Comparison of ENCODE assay signal across 9 cellular contexts in the genomic region with DNA sequence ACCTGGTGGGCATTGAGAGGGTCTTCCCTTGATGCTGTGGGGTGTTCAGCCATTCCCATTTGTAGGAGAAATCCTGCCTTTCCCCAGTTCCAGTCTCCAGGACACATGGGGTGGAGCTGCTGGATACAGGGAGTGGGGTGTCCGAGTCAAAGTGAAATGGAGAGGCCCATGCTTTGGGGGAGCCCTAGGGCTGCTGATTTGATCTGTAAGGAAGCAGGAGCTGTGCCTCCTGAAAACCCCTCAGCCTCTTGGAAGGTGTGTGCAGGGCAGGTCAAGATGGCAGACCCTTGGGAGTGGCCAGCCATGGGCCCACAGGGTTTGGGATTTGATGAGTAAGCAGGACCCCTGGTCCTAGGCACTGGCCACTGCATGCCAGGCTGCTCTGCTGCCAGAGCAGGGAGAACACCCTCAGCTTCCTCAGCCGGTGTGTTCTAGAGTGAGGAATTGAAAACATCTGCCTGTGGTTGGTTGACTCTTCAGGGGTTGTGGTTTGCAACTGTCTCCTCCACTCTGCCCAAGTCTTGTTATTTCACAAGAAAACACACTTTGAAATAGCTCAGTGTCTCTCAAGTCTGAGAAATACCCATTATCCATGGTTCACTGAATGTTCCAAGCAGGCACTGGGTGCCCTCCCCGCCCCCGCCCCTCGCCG.
DNase-seq lines count a peak whose midpoint lies in the region; ATAC-seq and TF ChIP-seq lines count a peak whose summit lies in the region.
"Had no signal": no experiment of that assay in that cellular context is flagged by ENCODE, and none has a peak within 500 bp of the region (broad histone marks: within the 10 kb centered on the region; RNA-seq: fewer than 3 reads in every experiment).

No MANE protein-coding gene starts in this region.

- no peaks in the 10 kb centered on the region for H3K9me3 ChIP-seq in AG04450 (ENCODE audit: control insufficient read depth, insufficient read depth, low read length)
- H3K9me3 ChIP-seq in Loucy (ENCODE audit: insufficient read depth, low read depth, low read length), result no peaks in the 10 kb centered on the region
- no peaks in the 10 kb centered on the region for H3K9me3 ChIP-seq in fibroblast of lung (ENCODE audit: control insufficient read depth, insufficient read depth, low read depth, low read length)
- H3K9me3 ChIP-seq in CD4-positive, alpha-beta memory T cell (ENCODE audit: control insufficient read depth in 1 of 2, low read length in 2 of 2), result no peaks in the 10 kb centered on the region

- H3K27ac Mint-ChIP-seq in CD4-positive, alpha-beta memory T cell, result peak overlapping the region in 1 of 7 donors; percentile 42

- H3K27ac ChIP-seq in AG04450 (ENCODE audit: low read depth, low read length) (peak overlapping the region; percentile 57), fibroblast of lung (ENCODE audit: insufficient read depth, low read length) (peak overlapping the region; percentile 47)
- H3K27ac ChIP-seq in CD4-positive, alpha-beta memory T cell (ENCODE audit: low read depth, low read length), result no peak overlapping the region
- H3K27ac ChIP-seq: WERI-Rb-1 had no signal

- H3K4me3 ChIP-seq in AG04450 (ENCODE audit: low read depth, low read length) (no peak overlapping the region), Loucy (ENCODE audit: low read length, poor library complexity, severe bottlenecking) (no peak overlapping the region), fibroblast of lung (replicated peaks in 1 of 4; ENCODE audit: control extremely low read depth in 1 of 4, insufficient read depth in 1 of 4, low read depth in 3 of 4, low read length in 4 of 4) (no peak overlapping the region)
- no peak overlapping the region for H3K4me3 ChIP-seq in CD4-positive, alpha-beta memory T cell (ENCODE audit: low read length in 2 of 2)

- ATAC-seq in GM19397 (IDR thresholded peaks at IDR 0.05; ENCODE audit: unreplicated experiment), result peak; percentile 72
- no peak for ATAC-seq in left colon

- H3K4me1 ChIP-seq in Loucy (ENCODE audit: insufficient read depth, low read length, poor library complexity, severe bottlenecking) (peaks cover 16% of the 10 kb centered on the region), fibroblast of lung (ENCODE audit: control insufficient read depth, extremely low read depth, insufficient read depth, low read length) (peaks cover 18% of the 10 kb centered on the region)
- H3K4me1 ChIP-seq in CD4-positive, alpha-beta memory T cell (ENCODE audit: insufficient read depth, low read length), result no peaks in the 10 kb centered on the region

- no peaks in the 10 kb centered on the region for H3F3A ChIP-seq in Loucy (ENCODE audit: low read depth)

- H3K9ac ChIP-seq in Loucy (ENCODE audit: low read depth, low read length, poor library complexity, severe bottlenecking) (peak overlapping the region; percentile 48), fibroblast of lung (ENCODE audit: insufficient read depth, low read length) (no peak overlapping the region)

- no peaks in the 10 kb centered on the region for H3K4me1 Mint-ChIP-seq in CD4-positive, alpha-beta memory T cell

- H2AFZ ChIP-seq in Loucy (ENCODE audit: low read length) (no peak overlapping the region), fibroblast of lung (ENCODE audit: low read length) (no peak overlapping the region)

- no peaks in the 10 kb centered on the region for H3K9me2 ChIP-seq in Loucy (replicated peaks; ENCODE audit: low read depth, low read length)

- H3K27me3 ChIP-seq in AG04450 (ENCODE audit: control insufficient read depth, insufficient read depth, low read length) (no peaks in the 10 kb centered on the region), Loucy (ENCODE audit: insufficient read depth, low read length, poor library complexity, severe bottlenecking) (no peaks in the 10 kb centered on the region), fibroblast of lung (ENCODE audit: control insufficient read depth, insufficient read depth, low read length) (no peaks in the 10 kb centered on the region)
- no peaks in the 10 kb centered on the region for H3K27me3 ChIP-seq in CD4-positive, alpha-beta memory T cell (ENCODE audit: insufficient read depth, low read length)

- no peaks in the 10 kb centered on the region for H3K27me3 Mint-ChIP-seq in CD4-positive, alpha-beta memory T cell

- H3K9me3 Mint-ChIP-seq in CD4-positive, alpha-beta memory T cell, result no peaks in the 10 kb centered on the region

- H3K4me3 Mint-ChIP-seq in CD4-positive, alpha-beta memory T cell, result no peak overlapping the region

- DNase-seq in AG04450 (ENCODE audit: low read depth, low spot score), result peak; percentile 36
- peak; percentile 22 to 73 for DNase-seq in fibroblast of lung (ENCODE audit: low read depth in 2 of 2)
- DNase-seq in OCI-M2 (lab: John Stamatoyannopoulos, UW; ENCODE audit: unreplicated experiment), result no peak
- no peak for DNase-seq in putamen (ENCODE audit: low spot score)
- DNase-seq in CD4-positive, alpha-beta memory T cell, result no peak
- no peak for DNase-seq in left colon
- DNase-seq: WERI-Rb-1 had no signal

- peaks cover 67 to 79% of the 10 kb centered on the region in 2 donors for H3K36me3 Mint-ChIP-seq in CD4-positive, alpha-beta memory T cell

- H4K20me1 ChIP-seq in Loucy (ENCODE audit: insufficient read depth, low read length, poor library complexity, severe bottlenecking) (no peaks in the 10 kb centered on the region), fibroblast of lung (ENCODE audit: control insufficient read depth, extremely low read depth, insufficient read depth, low read length) (no peaks in the 10 kb centered on the region)

- H3K36me3 ChIP-seq in Loucy (ENCODE audit: insufficient read depth, low read length) (peaks cover 44% of the 10 kb centered on the region; the same call in 1 of the 2 replicates), fibroblast of lung (ENCODE audit: control insufficient read depth, insufficient read depth, low read length) (peaks cover 28% of the 10 kb centered on the region)
- peaks cover 47% of the 10 kb centered on the region for H3K36me3 ChIP-seq in CD4-positive, alpha-beta memory T cell (ENCODE audit: insufficient read depth, low read length)

- TF ChIP-seq CTCF in AG04450 (IDR thresholded peaks at IDR 0.05; ENCODE audit: low read depth, low read length) (no peak), Loucy (conservative IDR thresholded peaks at IDR 0.05; ENCODE audit: low read length) (no peak), fibroblast of lung (conservative IDR thresholded peaks at IDR 0.05 in 1 of 2, IDR thresholded peaks at IDR 0.05 in 1 of 2; ENCODE audit: low read depth in 1 of 2, low read length in 2 of 2) (no peak)

- CTCF ChIA-PET in AG04450 (lab: Charles Lee), result interaction anchor here (0.6 to 3.4 kb wide), 2 partner anchors 14 to 93 kb away, joined by 6 to 23 read pairs; no protein-coding TSS in a partner anchor
- CTCF ChIA-PET in CD4-positive, alpha-beta memory T cell (lab: Charles Lee; ENCODE audit: partially characterized antibody), result interaction anchor here (0.9 kb wide), 1 partner anchor 13 kb away, joined by 4 read pairs; no protein-coding TSS in a partner anchor

- peak overlapping the region; percentile 43 for H3K4me2 ChIP-seq in Loucy (ENCODE audit: low read depth, low read length, poor library complexity, severe bottlenecking)
- H3K4me2 ChIP-seq in fibroblast of lung (ENCODE audit: extremely low read depth, insufficient read depth, low read length), result no peak overlapping the region

- POLR2A ChIA-PET in AG04450 (lab: Yijun Ruan, JAX), result interaction anchor here (0.6 kb wide), 2 partner anchors 28 to 46 kb away, joined by 4 read pairs; no protein-coding TSS in a partner anchor
- POLR2A ChIA-PET in CD4-positive, alpha-beta memory T cell (lab: Charles Lee; ENCODE audit: partially characterized antibody), result no interaction called here

- H3K79me2 ChIP-seq in Loucy (ENCODE audit: insufficient read depth, low read length), result no peaks in the 10 kb centered on the region
- no peaks in the 10 kb centered on the region for H3K79me2 ChIP-seq in fibroblast of lung (ENCODE audit: control insufficient read depth, insufficient read depth, low read length)

- intact Hi-C loops in CD4-positive, alpha-beta memory T cell (cut with micrococcal nuclease), result no loop called here
- intact Hi-C loops in left colon (cut with DNase I, micrococcal nuclease), result no loop called here

Comparison
In these comparisons a context has a peak if more than half of its experiments do, and no peak if none do; other contexts are left out.
1. DNase-seq: peak in AG04450 (single experiment) and fibroblast of lung (2 of 2); none in OCI-M2 (single experiment), putamen (single experiment), CD4-positive, alpha-beta memory T cell (0 of 5) and left colon (0 of 2).